Comparison of ENCODE assay signal across 20 cellular contexts in genomic region chr21:39221282-39221996, GRCh38. TPM values are rescaled to one million over a fixed set of nuclear protein-coding genes. Genes with fewer than 3 reads are reported as not detected.
A peak's percentile ranks its signal among the peaks of the same experiment; 100 is the strongest.
DNase-seq lines count a peak whose midpoint lies in the region; ATAC-seq and TF ChIP-seq lines count a peak whose summit lies in the region.
"Had no signal": no experiment of that assay in that cellular context is flagged by ENCODE, and none has a peak within 500 bp of the region (broad histone marks: within the 10 kb centered on the region; RNA-seq: fewer than 3 reads in every experiment).

No MANE protein-coding gene starts in this region.

- WGBS in mammary epithelial cell (ENCODE audit: low coverage, missing lambda C conversion rate): 96% methylated on average over 7 of the region's 7 CpGs

- DNase-seq in DMS53 (lab: John Stamatoyannopoulos, UW) (peak; percentile 29), DMS53 treated with DMSO at 0.1 percent for 48 hours (lab: John Stamatoyannopoulos, UW; ENCODE audit: unreplicated experiment) (no peak), ACHN (peak; percentile 15), mammary epithelial cell (peak; percentile 17), lower lobe of right lung (peak; percentile 69), left ventricle myocardium superior (no peak), NCI-H510A treated with DMSO at 0.1 percent for 48 hours (lab: John Stamatoyannopoulos, UW) (no peak), NCI-H146 treated with DMSO at 0.1 percent for 48 hours (lab: John Stamatoyannopoulos, UW; ENCODE audit: unreplicated experiment) (no peak)
- DNase-seq: DND-41; HFFc6; KG1; NCI-H1048; NCI-H1436 treated with DMSO at 0.1 percent for 48 hours; NCI-H345; NCI-H526 treated with DMSO at 0.1 percent for 48 hours; NK-92 treated with Interleukin-12 subunit alpha and Interleukin-12 subunit beta, amount 100 ng/mL, for 24 hours; SJCRH30 had no signal

- no peak for TF ChIP-seq CTCF in mammary epithelial cell (conservative IDR thresholded peaks at IDR 0.05 in 1 of 2, IDR thresholded peaks at IDR 0.05 in 1 of 2; ENCODE audit: extremely low read depth in 1 of 2, insufficient read depth in 1 of 2, low read depth in 1 of 2, low read length in 2 of 2)
- TF ChIP-seq CTCF in lower lobe of right lung (IDR thresholded peaks at IDR 0.05): no peak

- no peak overlapping the region for H3K4me2 ChIP-seq in mammary epithelial cell (ENCODE audit: insufficient read depth, low read depth, low read length)

- H3K36me3 ChIP-seq in mammary epithelial cell (ENCODE audit: insufficient read depth, low read length) (peaks cover 14% of the 10 kb centered on the region), lower lobe of right lung (peaks cover 72% of the 10 kb centered on the region)

- no peaks in the 10 kb centered on the region for H4K20me1 ChIP-seq in mammary epithelial cell (ENCODE audit: insufficient read depth, low read length)

- H3K9ac ChIP-seq in mammary epithelial cell (ENCODE audit: insufficient read depth, low read length): no peak overlapping the region

- H3K4me1 ChIP-seq in mammary epithelial cell (ENCODE audit: insufficient read depth, low read length) (no peaks in the 10 kb centered on the region), lower lobe of right lung (no peaks in the 10 kb centered on the region)

- no peaks in the 10 kb centered on the region for H3K27me3 ChIP-seq in mammary epithelial cell (ENCODE audit: insufficient read depth, low read length)
- H3K27me3 ChIP-seq in lower lobe of right lung (ENCODE audit: low read depth): no peaks in the 10 kb centered on the region
- H3K27me3 ChIP-seq: SJCRH30 had no signal

- H3K9me3 ChIP-seq in mammary epithelial cell (replicated peaks; ENCODE audit: insufficient read depth, low read length) (no peaks in the 10 kb centered on the region), lower lobe of right lung (no peaks in the 10 kb centered on the region)
- H3K9me3 ChIP-seq: SJCRH30 had no signal

- H3K79me2 ChIP-seq in mammary epithelial cell (ENCODE audit: insufficient read depth, low read length): no peaks in the 10 kb centered on the region

- dilution Hi-C loops in mammary epithelial cell (cut with HindIII; ENCODE audit: low sequenced_read_pairs): no loop called here

- H2AFZ ChIP-seq in mammary epithelial cell (ENCODE audit: low read depth, low read length): no peak overlapping the region

- in situ Hi-C loops in ACHN (cut with HindIII; ENCODE audit: low pct_ligation_motif_present, low pct_unique_long_range_greater_than_20kb, low sequenced_read_pairs) (no loop called here), mammary epithelial cell (cut with MboI; ENCODE audit: low sequenced_read_pairs in 2 of 2) (no loop called here)

- ATAC-seq in lower lobe of right lung (peak; percentile 71 to 90), left ventricle myocardium superior (no peak)
- ATAC-seq: CD8-positive, alpha-beta T cell had no signal

- intact Hi-C loops in mammary epithelial cell (cut with micrococcal nuclease) (no loop called here), lower lobe of right lung (cut with DNase I) (no loop called here), left ventricle myocardium superior (cut with micrococcal nuclease) (no loop called here)

- H3K4me3 ChIP-seq in mammary epithelial cell (replicated peaks in 1 of 3; ENCODE audit: insufficient read depth in 1 of 3, low read depth in 2 of 3, low read length in 3 of 3) (no peak overlapping the region), lower lobe of right lung (no peak overlapping the region)
- H3K4me3 ChIP-seq: SJCRH30 had no signal

- H3K27ac ChIP-seq in mammary epithelial cell (ENCODE audit: insufficient read depth, low read depth, low read length) (no peak overlapping the region), lower lobe of right lung (no peak overlapping the region)
- H3K27ac ChIP-seq: 22Rv1, RWPE1, SJCRH30 had no signal

- no TSS peak for BruUV-seq in mammary epithelial cell (replicated peaks; lab: Mats Ljungman, UMichigan)

- CTCF ChIA-PET in mammary epithelial cell (lab: Charles Lee; ENCODE audit: low non-redundant PET): no interaction called here

RNA-seq across cellular contexts. Expression of gene PSMG1, which starts 38.2 kb away (rescaled TPM):
- total RNA-seq in mammary epithelial cell: 10 to 100 TPM; 30.7 to 82.7 TPM
- polyA plus RNA-seq in mammary epithelial cell: 62.9 TPM
- 38.8 TPM for polyA minus RNA-seq in mammary epithelial cell
- total RNA-seq in lower lobe of right lung: 19.1 TPM
- 19.5 TPM for total RNA-seq in left ventricle myocardium superior

Comparison
In these comparisons a context has a peak if more than half of its experiments do, and no peak if none do; other contexts are left out.
1. DNase-seq: peak in DMS53 (single experiment), ACHN (single experiment), mammary epithelial cell (single experiment) and lower lobe of right lung (single experiment); none in DMS53 treated with DMSO at 0.1 percent for 48 hours (single experiment), left ventricle myocardium superior (single experiment), NCI-H510A treated with DMSO at 0.1 percent for 48 hours (single experiment) and NCI-H146 treated with DMSO at 0.1 percent for 48 hours (single experiment).